In the genomic region with DNA sequence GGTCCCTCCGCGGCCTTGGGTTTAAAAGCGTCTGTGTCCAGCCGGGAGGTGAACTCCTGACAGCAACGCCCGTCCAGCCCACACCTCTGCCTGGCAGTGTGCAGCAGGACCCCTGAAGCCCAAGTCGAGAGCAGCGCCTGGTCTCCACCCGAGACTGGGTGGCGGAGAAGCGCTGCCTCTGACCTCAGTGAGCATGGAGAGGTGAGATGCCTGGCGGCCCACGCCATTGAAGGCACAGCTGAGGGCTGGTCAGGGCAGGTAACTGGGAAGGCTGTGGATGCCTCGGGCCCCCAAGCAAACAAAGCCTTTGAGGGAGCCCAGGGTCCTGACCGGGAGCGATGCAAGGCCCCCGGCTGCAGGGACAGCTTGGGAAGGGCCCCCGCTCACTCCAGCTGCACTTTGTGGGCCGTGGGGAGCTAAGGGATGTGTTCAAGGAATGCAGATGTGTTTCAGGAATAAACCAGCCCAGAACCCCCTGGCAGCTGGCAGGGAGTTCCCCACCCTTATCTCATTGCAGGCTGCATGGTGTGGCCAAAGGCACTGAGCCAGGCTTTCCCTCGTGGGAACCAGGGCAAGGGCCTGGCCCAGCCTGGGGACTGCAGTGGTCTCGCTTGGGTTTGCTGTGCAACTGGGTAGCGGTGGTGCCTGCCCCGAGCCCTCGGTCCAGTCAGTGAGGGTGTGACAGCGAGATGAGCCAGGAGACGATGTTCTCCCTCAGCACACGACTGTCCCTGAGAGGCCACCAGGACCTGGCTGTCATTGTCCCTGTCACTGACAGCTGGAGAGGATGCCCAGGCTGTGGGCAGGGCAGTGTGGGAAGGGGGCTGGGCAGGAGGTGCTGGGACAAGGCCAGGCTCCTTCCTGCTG, we compare ENCODE assay signal across 19 cellular contexts.
DNase-seq lines count a peak whose midpoint lies in the region; ATAC-seq and TF ChIP-seq lines count a peak whose summit lies in the region.
"Had no signal": no experiment of that assay in that cellular context is flagged by ENCODE, and none has a peak within 500 bp of the region (broad histone marks: within the 10 kb centered on the region; RNA-seq: fewer than 3 reads in every experiment).

No MANE protein-coding gene starts in this region.

- no peak overlapping the region for H3K4me3 Mint-ChIP-seq in stimulated activated naive CD8-positive, alpha-beta T cell treated with anti-CD3 and anti-CD28 coated beads, Interleukin-15, amount 100 ng/mL, for 72 hours
- H3K4me3 Mint-ChIP-seq: natural killer cell treated with Interleukin-12 subunit alpha and Interleukin-12 subunit beta and Interleukin-15 and Interleukin-18, amount 100 ng/mL, for 72 hours had no signal

- H3K9me3 Mint-ChIP-seq in stimulated activated naive CD8-positive, alpha-beta T cell treated with anti-CD3 and anti-CD28 coated beads, Interleukin-15, amount 100 ng/mL, for 72 hours, result no peaks in the 10 kb centered on the region
- H3K9me3 Mint-ChIP-seq: natural killer cell treated with Interleukin-12 subunit alpha and Interleukin-12 subunit beta and Interleukin-15 and Interleukin-18, amount 100 ng/mL, for 72 hours had no signal

- no peaks in the 10 kb centered on the region for H3K27me3 ChIP-seq in RWPE2 (ENCODE audit: insufficient read depth, poor library complexity, severe bottlenecking)
- peaks cover 0 to 67% (median 53%) of the 10 kb centered on the region in 7 donors for H3K27me3 ChIP-seq in heart right ventricle

- no peak overlapping the region for H3K4me3 ChIP-seq in RWPE2 (ENCODE audit: severe bottlenecking)
- H3K4me3 ChIP-seq in heart right ventricle, result no peak overlapping the region
- H3K4me3 ChIP-seq: cardiac muscle cell, skin epidermis, tibial nerve had no signal

- WGBS in heart right ventricle, 2 donors, result 63 to 65% methylated on average over 27 of the region's 27 CpGs

- intact Hi-C loops in heart right ventricle (cut with DNase I), result no loop called here
- intact Hi-C loops in posterior vena cava (cut with DNase I), result loop anchor here in 1 of 2 donors (1.0 kb wide), 1 partner anchor 37 kb away; no protein-coding TSS in a partner anchor

- H3K36me3 ChIP-seq in RWPE2 (ENCODE audit: low read depth), result no peaks in the 10 kb centered on the region
- H3K36me3 ChIP-seq in heart right ventricle, result no peaks in the 10 kb centered on the region
- H3K36me3 ChIP-seq: cardiac muscle cell, tibial nerve had no signal

- H3K4me1 Mint-ChIP-seq in stimulated activated naive CD8-positive, alpha-beta T cell treated with anti-CD3 and anti-CD28 coated beads, Interleukin-15, amount 100 ng/mL, for 72 hours, result no peaks in the 10 kb centered on the region

- peaks cover 80% of the 10 kb centered on the region for H3K27me3 Mint-ChIP-seq in stimulated activated naive CD8-positive, alpha-beta T cell treated with anti-CD3 and anti-CD28 coated beads, Interleukin-15, amount 100 ng/mL, for 72 hours

- peaks cover 8% of the 10 kb centered on the region for H3K4me1 ChIP-seq in RWPE2 (ENCODE audit: insufficient read depth, poor library complexity, severe bottlenecking)
- H3K4me1 ChIP-seq in heart right ventricle, result peaks cover 0 to 39% (median 17%) of the 10 kb centered on the region in 9 donors

- peak; percentile 51 for DNase-seq in Daoy (ENCODE audit: low read depth)
- peak; percentile 63 for DNase-seq in RWPE2 (ENCODE audit: low spot score)
- DNase-seq in heart right ventricle, result peak; percentile 38 to 43
- peak; percentile 71 for DNase-seq in posterior vena cava (ENCODE audit: low spot score)
- DNase-seq in DMS79 (lab: John Stamatoyannopoulos, UW), result no peak
- no peak for DNase-seq in stimulated activated naive CD8-positive, alpha-beta T cell treated with anti-CD3 and anti-CD28 coated beads, Interleukin-15, amount 100 ng/mL, for 72 hours
- DNase-seq: activated gamma-delta T cell treated with Interleukin-2 at 50 U/mL for 16 hours; foreskin melanocyte; HCEC 1CT; NCI-H1105 treated with DMSO at 0.1 percent for 48 hours; NCI-H2107; NCI-H524; stimulated activated CD4-positive, alpha-beta T cell treated with anti-CD3 and anti-CD28 coated beads, Interleukin-2, amount 100 ng/mL, for 48 hours; stimulated activated naive CD8-positive, alpha-beta T cell treated with anti-CD3 and anti-CD28 coated beads, Interleukin-15, Interleukin-2, amounts not matched to agents 100 U/mL and 50 U/mL, for 24 hours had no signal

- no peak overlapping the region for H3K27ac Mint-ChIP-seq in stimulated activated naive CD8-positive, alpha-beta T cell treated with anti-CD3 and anti-CD28 coated beads, Interleukin-15, amount 100 ng/mL, for 72 hours
- H3K27ac Mint-ChIP-seq: natural killer cell treated with Interleukin-12 subunit alpha and Interleukin-12 subunit beta and Interleukin-15 and Interleukin-18, amount 100 ng/mL, for 72 hours had no signal

- H3K9me3 ChIP-seq in RWPE2 (ENCODE audit: severe bottlenecking) (no peaks in the 10 kb centered on the region), heart right ventricle (no peaks in the 10 kb centered on the region)
- H3K9me3 ChIP-seq: tibial nerve had no signal

- ATAC-seq in RWPE2 (ENCODE audit: low read depth) (no peak), heart right ventricle (peak; percentile 50 to 90 (median 72)), GM21367 (IDR thresholded peaks at IDR 0.05; ENCODE audit: unreplicated experiment) (no peak)
- ATAC-seq in stimulated activated naive CD8-positive, alpha-beta T cell treated with anti-CD3 and anti-CD28 coated beads, Interleukin-15, amount 100 ng/mL, for 72 hours, result no peak
- ATAC-seq: stimulated activated naive CD8-positive, alpha-beta T cell treated with anti-CD3 and anti-CD28 coated beads, Interleukin-15, Interleukin-2, amounts not matched to agents 100 U/mL and 50 U/mL, for 24 hours had no signal

- H3K27ac ChIP-seq in RWPE2 (ENCODE audit: poor library complexity, severe bottlenecking) (no peak overlapping the region), heart right ventricle (no peak overlapping the region)
- H3K27ac ChIP-seq: cardiac muscle cell, skin epidermis, tibial nerve had no signal

- TF ChIP-seq CTCF in RWPE2 (IDR thresholded peaks at IDR 0.05; ENCODE audit: poor library complexity, severe bottlenecking) (no peak), heart right ventricle (IDR thresholded peaks at IDR 0.05) (no peak)

Comparison
In these comparisons a context has a peak if more than half of its experiments do, and no peak if none do; other contexts are left out.
1. DNase-seq: peak in Daoy (single experiment), RWPE2 (single experiment), heart right ventricle (2 of 2) and posterior vena cava (single experiment); none in DMS79 (single experiment) and stimulated activated naive CD8-positive, alpha-beta T cell treated with anti-CD3 and anti-CD28 coated beads, Interleukin-15, amount 100 ng/mL, for 72 hours (0 of 2).
2. ATAC-seq: peak in heart right ventricle (8 of 8); none in RWPE2 (single experiment), GM21367 (single experiment) and stimulated activated naive CD8-positive, alpha-beta T cell treated with anti-CD3 and anti-CD28 coated beads, Interleukin-15, amount 100 ng/mL, for 72 hours (single experiment).